ENCODE assay signal across 1 cellular context in genomic region chr9:124505006-124505900, GRCh38.
TF ChIP-seq lines count a peak whose summit lies in the region.

No MANE protein-coding gene starts in this region.

TF ChIP-seq in IMR-90, 13 proteins besides CTCF, POLR2A, EP300 and RAD21:
- no peak for TF ChIP-seq RCOR1 (IDR thresholded peaks at IDR 0.05; ENCODE audit: insufficient replicate concordance, low read length)
- no peak for TF ChIP-seq CEBPB (IDR thresholded peaks at IDR 0.05; ENCODE audit: low read depth, low read length)
- no peak for TF ChIP-seq SMC3 (IDR thresholded peaks at IDR 0.05; ENCODE audit: low read depth, low read length)
- TF ChIP-seq CHD1 (IDR thresholded peaks at IDR 0.05; ENCODE audit: low read depth, low read length): no peak
- TF ChIP-seq MAZ (IDR thresholded peaks at IDR 0.05; ENCODE audit: borderline replicate concordance, low read depth, low read length): no peak
- no peak for TF ChIP-seq ELK1 (IDR thresholded peaks at IDR 0.05; ENCODE audit: borderline replicate concordance, low read depth, low read length)
- no peak for TF ChIP-seq NFE2L2 (IDR thresholded peaks at IDR 0.05; ENCODE audit: low read depth, low read length)
- no peak for TF ChIP-seq USF2 (IDR thresholded peaks at IDR 0.05; ENCODE audit: low read depth, low read length)
- TF ChIP-seq MXI1 (IDR thresholded peaks at IDR 0.05; ENCODE audit: borderline replicate concordance, low read depth, low read length): no peak
- no peak for TF ChIP-seq BHLHE40 (IDR thresholded peaks at IDR 0.05; ENCODE audit: low read depth, low read length)
- TF ChIP-seq MAFK (IDR thresholded peaks at IDR 0.05; ENCODE audit: low read depth, low read length): no peak
- TF ChIP-seq FOS (IDR thresholded peaks at IDR 0.05; ENCODE audit: low read depth, low read length): no peak
- no peak for TF ChIP-seq RFX5 (IDR thresholded peaks at IDR 0.05; ENCODE audit: low read depth, low read length)
